14 cellular contexts compared by ENCODE assay signal in genomic region chr18:14559502-14559901, GRCh38. TPM values are rescaled to one million over a fixed set of nuclear protein-coding genes. Genes with fewer than 3 reads are reported as not detected.
"Had no signal": no experiment of that assay in that cellular context is flagged by ENCODE, and none has a peak within 500 bp of the region (broad histone marks: within the 10 kb centered on the region; RNA-seq: fewer than 3 reads in every experiment).

No MANE protein-coding gene starts in this region.

RNA-seq across cellular contexts. Expression of gene POTEC, which starts 16.1 kb away (rescaled TPM):
- total RNA-seq: natural killer cell treated with Interleukin-12 subunit alpha and Interleukin-12 subunit beta and Interleukin-15 and Interleukin-18, amount 100 ng/mL, for 72 hours; neural crest cell; omental fat pad; osteocyte; posterior vena cava; pulmonary artery endothelial cell; right atrium auricular region; sciatic nerve; smooth muscle cell; spleen; suprapubic skin; upper lobe of right lung; urinary bladder; uterus had no signal
